ENCODE assay signal across 8 cellular contexts in genomic region chr17:57921342-57921741, GRCh38. TPM values are rescaled to one million over a fixed set of nuclear protein-coding genes. Genes with fewer than 3 reads are reported as not detected.
A peak's percentile ranks its signal among the peaks of the same experiment; 100 is the strongest.
DNase-seq lines count a peak whose midpoint lies in the region; ATAC-seq and TF ChIP-seq lines count a peak whose summit lies in the region.

No MANE protein-coding gene starts in this region.

- no peaks in the 10 kb centered on the region for H3K36me3 Mint-ChIP-seq in activated T-helper 17 cell treated with anti-CD3 and anti-CD28 coated beads, Interleukin-2, amount 50 U/mL, for 72 hours (ENCODE audit: low read depth)

- WGBS in esophagus squamous epithelium, 2 donors, result 8 to 28% methylated on average over 7 of the region's 7 CpGs

- peaks cover 21% of the 10 kb centered on the region for H3K4me1 ChIP-seq in RWPE2 (ENCODE audit: insufficient read depth, poor library complexity, severe bottlenecking)
- peaks cover 39 to 94% (median 60%) of the 10 kb centered on the region in 3 donors for H3K4me1 ChIP-seq in esophagus squamous epithelium
- peaks cover 24% of the 10 kb centered on the region for H3K4me1 ChIP-seq in mucosa of descending colon (ENCODE audit: low read depth)
- peaks cover 0 to 90% (median 44%) of the 10 kb centered on the region in 4 donors for H3K4me1 ChIP-seq in tibial artery

- H3K9me3 ChIP-seq in RWPE2 (ENCODE audit: severe bottlenecking) (no peaks in the 10 kb centered on the region), esophagus squamous epithelium (no peaks in the 10 kb centered on the region), mucosa of descending colon (no peaks in the 10 kb centered on the region), tibial artery (no peaks in the 10 kb centered on the region)

- H3K27me3 ChIP-seq in RWPE2 (ENCODE audit: insufficient read depth, poor library complexity, severe bottlenecking) (no peaks in the 10 kb centered on the region), esophagus squamous epithelium (no peaks in the 10 kb centered on the region), tibial artery (no peaks in the 10 kb centered on the region)

- H3K4me3 ChIP-seq in RWPE2 (ENCODE audit: severe bottlenecking) (no peak overlapping the region), esophagus squamous epithelium (no peak overlapping the region), mucosa of descending colon (no peak overlapping the region), tibial artery (no peak overlapping the region)

- DNase-seq in RWPE2 (ENCODE audit: low spot score) (no peak), esophagus squamous epithelium (lab: John Stamatoyannopoulos, UW) (no peak), mucosa of descending colon (no peak), tibial artery (peak; percentile 68 to 83), D341Med (ENCODE audit: low spot score) (no peak), T-helper 2 cell (no peak)

- H3K4me3 Mint-ChIP-seq in activated T-helper 17 cell treated with anti-CD3 and anti-CD28 coated beads, Interleukin-2, amount 50 U/mL, for 72 hours, result no peak overlapping the region

- H3K27me3 Mint-ChIP-seq in activated T-helper 17 cell treated with anti-CD3 and anti-CD28 coated beads, Interleukin-2, amount 50 U/mL, for 72 hours, result peaks cover 8% of the 10 kb centered on the region

- no peak; the same call in 2 of the 3 replicates for ATAC-seq in RWPE2 (ENCODE audit: low read depth)
- peak; percentile 41 for ATAC-seq in mucosa of descending colon
- ATAC-seq in activated T-helper 17 cell treated with anti-CD3 and anti-CD28 coated beads, Interleukin-2, amount 50 U/mL, for 72 hours (replicated peaks), result no peak
- no peak for ATAC-seq in HG03469 (IDR thresholded peaks at IDR 0.05; ENCODE audit: unreplicated experiment)

- H3K27ac ChIP-seq in RWPE2 (ENCODE audit: poor library complexity, severe bottlenecking) (peak overlapping the region; percentile 5), esophagus squamous epithelium (peak overlapping the region; percentile 60 to 93 (median 86)), tibial artery (peak overlapping the region; percentile 65 to 85)

- no peaks in the 10 kb centered on the region for H3K9me3 Mint-ChIP-seq in activated T-helper 17 cell treated with anti-CD3 and anti-CD28 coated beads, Interleukin-2, amount 50 U/mL, for 72 hours

- H3K27ac Mint-ChIP-seq in activated T-helper 17 cell treated with anti-CD3 and anti-CD28 coated beads, Interleukin-2, amount 50 U/mL, for 72 hours, result no peak overlapping the region

- H3K36me3 ChIP-seq in RWPE2 (ENCODE audit: low read depth) (no peaks in the 10 kb centered on the region), esophagus squamous epithelium (no peaks in the 10 kb centered on the region), mucosa of descending colon (ENCODE audit: low read depth) (no peaks in the 10 kb centered on the region), tibial artery (no peaks in the 10 kb centered on the region)

- H3K4me1 Mint-ChIP-seq in activated T-helper 17 cell treated with anti-CD3 and anti-CD28 coated beads, Interleukin-2, amount 50 U/mL, for 72 hours, result no peaks in the 10 kb centered on the region

- intact Hi-C loops in esophagus squamous epithelium (cut with DNase I), result no loop called here
- intact Hi-C loops in mucosa of descending colon (cut with DNase I, micrococcal nuclease), result no loop called here
- intact Hi-C loops in tibial artery (cut with DNase I; ENCODE audit: low total_unique reads), result no loop called here

- no peak for TF ChIP-seq CTCF in RWPE2 (IDR thresholded peaks at IDR 0.05; ENCODE audit: poor library complexity, severe bottlenecking)
- no peak for TF ChIP-seq CTCF in esophagus squamous epithelium (IDR thresholded peaks at IDR 0.05)
- no peak for TF ChIP-seq CTCF in mucosa of descending colon (IDR thresholded peaks at IDR 0.05)
- no peak for TF ChIP-seq CTCF in tibial artery (IDR thresholded peaks at IDR 0.05)

- no peak for TF ChIP-seq POLR2A in esophagus squamous epithelium (IDR thresholded peaks at IDR 0.05)

RNA-seq across cellular contexts. Expression of gene CUEDC1, which starts 33.9 kb away (rescaled TPM):
- total RNA-seq in esophagus squamous epithelium, result 10 to 100 TPM in 3 of 4 donors, 1 to 10 TPM in 1; 7.4 to 27.3 (median 18.4) TPM
- 10 to 100 TPM; 23.5 to 46.8 (median 23.6) TPM for total RNA-seq in mucosa of descending colon
- under 1 TPM; 0.15 to 0.56 TPM for total RNA-seq in activated T-helper 17 cell treated with anti-CD3 and anti-CD28 coated beads, Interleukin-2, amount 50 U/mL, for 72 hours

Comparison
In these comparisons a context has a peak if more than half of its experiments do, and no peak if none do; other contexts are left out.
1. DNase-seq: peak in tibial artery (2 of 2); none in RWPE2 (single experiment), esophagus squamous epithelium (single experiment), mucosa of descending colon (0 of 3), D341Med (single experiment) and T-helper 2 cell (0 of 5).
2. H3K27ac ChIP-seq: peak in every context shown above with its lines; median percentile 86 in esophagus squamous epithelium; 75 in tibial artery; 5 in RWPE2.
3. RNA of gene CUEDC1, which starts 33.9 kb away (total RNA-seq): 7.4 to 27.3 TPM in esophagus squamous epithelium and 23.5 to 46.8 TPM in mucosa of descending colon; 0.15 to 0.56 TPM in activated T-helper 17 cell treated with anti-CD3 and anti-CD28 coated beads, Interleukin-2, amount 50 U/mL, for 72 hours; every median in the first group is over 4 times any median in the second.